Comparison of ENCODE assay signal across 18 cellular contexts in genomic region chr1:35856964-35857363, GRCh38. TPM values are rescaled to one million over a fixed set of nuclear protein-coding genes. Genes with fewer than 3 reads are reported as not detected.
A peak's percentile ranks its signal among the peaks of the same experiment; 100 is the strongest.
DNase-seq lines count a peak whose midpoint lies in the region; ATAC-seq, FAIRE-seq and TF ChIP-seq lines count a peak whose summit lies in the region.
"Had no signal": no experiment of that assay in that cellular context is flagged by ENCODE, and none has a peak within 500 bp of the region (broad histone marks: within the 10 kb centered on the region; RNA-seq: fewer than 3 reads in every experiment).

No MANE protein-coding gene starts in this region.

- H3K4me2 ChIP-seq in GM12878 (ENCODE audit: control insufficient read depth, insufficient read depth), result no peak overlapping the region

- no peak overlapping the region for H3K4me3 Mint-ChIP-seq in CD14-positive monocyte
- H3K4me3 Mint-ChIP-seq: CD8-positive, alpha-beta memory T cell had no signal

- DNase-seq in NCI-H510A treated with DMSO at 0.1 percent for 48 hours (lab: John Stamatoyannopoulos, UW) (peak; percentile 50), NCI-H510A (lab: John Stamatoyannopoulos, UW) (no peak), CD14-positive monocyte (ENCODE audit: low spot score) (no peak), GM12878 (ENCODE audit: low read depth, low spot score) (no peak), activated gamma-delta T cell treated with Interleukin-2 at 50 U/mL for 16 hours (no peak), RKO (ENCODE audit: low spot score) (no peak)
- DNase-seq: CD8-positive, alpha-beta memory T cell; DMS79; KG1; MV-4-11; NCI-H1417 treated with DMSO at 0.1 percent for 48 hours; NCI-H1930; NCI-H2171 treated with DMSO at 0.1 percent for 48 hours; NCI-H446 had no signal

- H3K4me1 Mint-ChIP-seq in CD14-positive monocyte, result peaks cover 39% of the 10 kb centered on the region
- H3K4me1 Mint-ChIP-seq: CD8-positive, alpha-beta memory T cell had no signal

- H3K4me1 ChIP-seq in GM12878 (ENCODE audit: control insufficient read depth, insufficient read depth, low read length), result no peaks in the 10 kb centered on the region
- peaks cover 20 to 22% of the 10 kb centered on the region in 2 experiments for H3K4me1 ChIP-seq in neutrophil (ENCODE audit: control insufficient read depth in 1 of 2, insufficient read depth in 1 of 2, low read depth in 1 of 2, low read length in 1 of 2)

- H3K9me3 ChIP-seq in GM12878 (replicated peaks; ENCODE audit: control insufficient read depth, insufficient read depth, low read length), result no peaks in the 10 kb centered on the region
- no peaks in the 10 kb centered on the region for H3K9me3 ChIP-seq in neutrophil

- no peak for TF ChIP-seq POLR2A in GM12878 (IDR thresholded peaks at IDR 0.05; ENCODE audit: low read depth, low read length)

- CTCF ChIA-PET in GM12878 (lab: Yijun Ruan, JAX), result interaction anchor here (0.7 to 1.1 kb wide), 2 partner anchors 30 to 99 kb away, joined by 3 to 4 read pairs; no protein-coding TSS in a partner anchor

- no peak for TF ChIP-seq CTCF in CD14-positive monocyte (IDR thresholded peaks at IDR 0.05)
- no peak for TF ChIP-seq CTCF in GM12878 (IDR thresholded peaks at IDR 0.05 in 2 of 3, conservative IDR thresholded peaks at IDR 0.05 in 1 of 3; ENCODE audit: control insufficient read depth in 2 of 3, extremely low read depth in 1 of 3, insufficient read depth in 1 of 3, low read depth in 3 of 3, low read length in 3 of 3)
- TF ChIP-seq CTCF in neutrophil (IDR thresholded peaks at IDR 0.05), result no peak

- H3K36me3 ChIP-seq in GM12878 (ENCODE audit: control insufficient read depth in 2 of 2, insufficient read depth in 2 of 2, low read length in 1 of 2), result no peaks in the 10 kb centered on the region
- peaks cover 79% of the 10 kb centered on the region for H3K36me3 ChIP-seq in neutrophil

- H3K9me3 Mint-ChIP-seq in CD14-positive monocyte, result peaks cover 0 to 2% (median 0%) of the 10 kb centered on the region in 7 donors
- H3K9me3 Mint-ChIP-seq: CD8-positive, alpha-beta memory T cell had no signal

- no peaks in the 10 kb centered on the region for H4K20me1 ChIP-seq in GM12878 (ENCODE audit: control insufficient read depth, insufficient read depth)

- RAD21 ChIA-PET in GM12878 (lab: Charles Lee; ENCODE audit: unreplicated experiment), result no interaction called here

- peaks cover 0 to 6% (median 0%) of the 10 kb centered on the region in 3 donors for H3K27me3 Mint-ChIP-seq in CD14-positive monocyte (ENCODE audit: low read depth in 3 of 3)
- H3K27me3 Mint-ChIP-seq: CD8-positive, alpha-beta memory T cell had no signal

- TF ChIP-seq EP300 in GM12878 (IDR thresholded peaks at IDR 0.05; ENCODE audit: borderline replicate concordance in 1 of 2, control insufficient read depth in 1 of 2, low read depth in 2 of 2, low read length in 2 of 2), result no peak

- peak overlapping the region in 4 of 7 donors; percentile 39 to 58 (median 50) for H3K27ac Mint-ChIP-seq in CD14-positive monocyte
- H3K27ac Mint-ChIP-seq: CD8-positive, alpha-beta memory T cell had no signal

- H3K27ac ChIP-seq in GM12878 (ENCODE audit: control insufficient read depth, insufficient read depth) (no peak overlapping the region), neutrophil (peak overlapping the region; percentile 55)
- H3K27ac ChIP-seq: RWPE1 had no signal

- H3K9ac ChIP-seq in GM12878 (ENCODE audit: control insufficient read depth, insufficient read depth, low read length), result no peak overlapping the region

- H3K27me3 ChIP-seq in GM12878 (replicated peaks in 1 of 2; ENCODE audit: control insufficient read depth in 2 of 2, insufficient read depth in 2 of 2, low read length in 1 of 2), result no peaks in the 10 kb centered on the region
- H3K27me3 ChIP-seq in neutrophil, result no peaks in the 10 kb centered on the region

- ATAC-seq in GM12878, result no peak

- peaks cover 45 to 63% of the 10 kb centered on the region in 2 donors for H3K36me3 Mint-ChIP-seq in CD14-positive monocyte

- no peaks in the 10 kb centered on the region for H3K79me2 ChIP-seq in GM12878 (ENCODE audit: control insufficient read depth, insufficient read depth, low read length)

- BruUV-seq in GM12878 (replicated peaks; lab: Mats Ljungman, UMichigan), result TSS peak; percentile 57

- intact Hi-C loops in CD14-positive monocyte (cut with micrococcal nuclease), result no loop called here
- intact Hi-C loops in GM12878 (cut with micrococcal nuclease; ENCODE audit: unreplicated experiment), result loop anchor here (5.0 kb wide), 1 partner anchor 230 kb away; the partner anchor contains the start of gene ADPRS

- in situ Hi-C loops in GM12878 (cut with MboI), result no loop called here

- no peak overlapping the region for H2AFZ ChIP-seq in GM12878 (ENCODE audit: control insufficient read depth, low read depth, low read length)

- TF ChIP-seq RAD21 in GM12878 (IDR thresholded peaks at IDR 0.05; ENCODE audit: insufficient read depth, low read depth, low read length), result no peak

- POLR2A ChIA-PET in GM12878 (lab: Charles Lee), result no interaction called here

- FAIRE-seq in GM12878 (lab: Jason Lieb, UNC), result no peak
- FAIRE-seq: A204.1, H1 had no signal

- SMC1A ChIA-PET in GM12878 (lab: Charles Lee; ENCODE audit: uncharacterized antibody, unreplicated experiment), result interaction anchor here (0.7 to 1.1 kb wide), 4 partner anchors 77 to 406 kb away, joined by 3 to 4 read pairs (median 3); no protein-coding TSS in a partner anchor

- H3K4me3 ChIP-seq in GM12878, result no peak overlapping the region
- H3K4me3 ChIP-seq in neutrophil (ENCODE audit: low read depth in 1 of 2, low read length in 1 of 2), result no peak overlapping the region

- WGBS in GM12878 (ENCODE audit: insufficient coverage, insufficient replicate concordance, low lambda C conversion rate, missing lambda C conversion rate), result 59% methylated on average over 1 of the region's 1 CpG

TF ChIP-seq in GM12878, 131 proteins besides CTCF, POLR2A, EP300 and RAD21 (continues in another document):
- TF ChIP-seq CBX3 (IDR thresholded peaks at IDR 0.05; ENCODE audit: borderline replicate concordance, low read depth) (no peak), IRF4 (IDR thresholded peaks at IDR 0.05; ENCODE audit: low read depth, low read length) (no peak)

RNA-seq across cellular contexts. Expression of gene AGO1, which starts 26.0 kb away (rescaled TPM):
- polyA plus RNA-seq in CD14-positive monocyte (10 to 100 TPM; 10.9 to 13.9 TPM), GM12878 (2011; rRNA removed) (8.2 and 14.5 TPM in 2 replicates), GM12878 (2014; fragmentation: Illumina TruSeq; extraction: Trizol) (9.7 and 11.8 TPM in 2 replicates), GM12878 (2014; fragmentation: Nextera tagmentation; extraction: Ambion mirVana) (1 to 10 TPM; 1.8 to 3.3 TPM), GM12878 (2014; rRNA removed) (9.8 and 10.2 TPM in 2 replicates), GM12878 (2016; fragmentation: Nextera tagmentation; extraction: Ambion mirVana) (1 to 10 TPM; 7.7 to 8.4 TPM)
- 30.6 and 31.0 TPM in 2 replicates for total RNA-seq in GM12878 (2013; cell fraction: nucleolus; rRNA removed)
- total RNA-seq in GM12878 (2014; rRNA removed) (7.0 and 7.8 TPM in 2 replicates), GM12878 (2014; rRNA removed; fragmentation: Illumina TruSeq; extraction: Trizol) (7.8 TPM in 2 replicates), GM12878 (2021) (24.0 and 24.2 TPM in 2 replicates)
- polyA plus RNA-seq in GM12878 (2011; ENCODE audit: low read depth), result 6.3 TPM
- polyA plus RNA-seq in GM12878 (2011; cell fraction: cytosol; rRNA removed), result 17.2 and 18.7 TPM in 2 replicates
- 18.9 and 20.4 TPM in 2 replicates for polyA plus RNA-seq in GM12878 (2011; cell fraction: nucleus; rRNA removed)
- polyA plus RNA-seq in GM12878 (2012), result 8.1 and 9.4 TPM in 2 replicates
- 36.6 and 47.7 TPM in 2 replicates for polyA minus RNA-seq in GM12878 (2011; rRNA and poly(A)+ RNA removed)
- polyA minus RNA-seq in GM12878 (2011; cell fraction: cytosol; rRNA and poly(A)+ RNA removed), result 15.0 and 21.2 TPM in 2 replicates
- 7.6 and 12.0 TPM in 2 replicates for polyA minus RNA-seq in GM12878 (2011; cell fraction: nucleus; rRNA and poly(A)+ RNA removed)

RNA-seq across cellular contexts. Expression of gene AGO4, which starts 49.1 kb away (rescaled TPM):
- polyA plus RNA-seq in CD14-positive monocyte (10 to 100 TPM; 20.0 to 24.0 TPM), GM12878 (2011; rRNA removed) (2.3 and 2.4 TPM in 2 replicates), GM12878 (2014; fragmentation: Illumina TruSeq; extraction: Trizol) (5.9 and 7.7 TPM in 2 replicates), GM12878 (2014; fragmentation: Nextera tagmentation; extraction: Ambion mirVana) (1 to 10 TPM; 1.2 to 1.4 TPM), GM12878 (2014; rRNA removed) (4.0 and 4.1 TPM in 2 replicates), GM12878 (2016; fragmentation: Nextera tagmentation; extraction: Ambion mirVana) (1 to 10 TPM; 1.5 to 1.6 TPM)
- 16.3 and 17.4 TPM in 2 replicates for total RNA-seq in GM12878 (2013; cell fraction: nucleolus; rRNA removed)
- total RNA-seq in GM12878 (2014; rRNA removed) (5.6 and 8.4 TPM in 2 replicates), GM12878 (2014; rRNA removed; fragmentation: Illumina TruSeq; extraction: Trizol) (6.0 and 6.9 TPM in 2 replicates), GM12878 (2021) (5.0 and 7.9 TPM in 2 replicates)
- 2.8 TPM for polyA plus RNA-seq in GM12878 (2011; ENCODE audit: low read depth)
- 4.1 and 4.6 TPM in 2 replicates for polyA plus RNA-seq in GM12878 (2011; cell fraction: cytosol; rRNA removed)
- polyA plus RNA-seq in GM12878 (2011; cell fraction: nucleus; rRNA removed), result 2.7 and 3.4 TPM in 2 replicates
- polyA plus RNA-seq in GM12878 (2012), result 4.3 and 5.2 TPM in 2 replicates
- 7.0 and 13.6 TPM in 2 replicates for polyA minus RNA-seq in GM12878 (2011; rRNA and poly(A)+ RNA removed)
- polyA minus RNA-seq in GM12878 (2011; cell fraction: cytosol; rRNA and poly(A)+ RNA removed), result 2.4 and 3.5 TPM in 2 replicates
- 3.6 and 3.9 TPM in 2 replicates for polyA minus RNA-seq in GM12878 (2011; cell fraction: nucleus; rRNA and poly(A)+ RNA removed)
